In the genomic region with DNA sequence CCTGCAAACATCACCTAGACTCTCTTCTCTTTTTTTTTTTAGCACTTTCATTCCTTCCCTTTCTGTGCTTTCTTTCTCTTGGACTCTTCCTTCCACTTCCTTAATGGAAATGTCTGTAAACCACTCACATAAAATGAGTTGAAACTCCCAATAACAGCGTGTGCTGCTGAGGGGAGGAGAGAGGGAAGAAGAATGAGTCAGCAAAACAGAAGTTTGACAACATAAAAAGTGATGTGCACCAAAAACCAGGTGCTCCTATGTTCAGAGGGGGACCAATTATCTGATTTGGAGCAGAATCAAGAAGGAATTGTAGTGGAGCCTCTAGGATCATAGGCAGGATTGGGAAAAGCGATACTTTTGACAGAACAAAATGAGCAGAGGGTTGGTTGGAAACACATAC, we compare ENCODE assay signal across 26 cellular contexts.
DNase-seq lines count a peak whose midpoint lies in the region; ATAC-seq, FAIRE-seq and TF ChIP-seq lines count a peak whose summit lies in the region.
"Had no signal": no experiment of that assay in that cellular context is flagged by ENCODE, and none has a peak within 500 bp of the region (broad histone marks: within the 10 kb centered on the region; RNA-seq: fewer than 3 reads in every experiment).

No MANE protein-coding gene starts in this region.

- H3K36me3 ChIP-seq in HepG2 (replicated peaks in 1 of 2; ENCODE audit: control insufficient read depth in 1 of 2, insufficient read depth in 2 of 2, low read length in 2 of 2): no peaks in the 10 kb centered on the region
- H3K36me3 ChIP-seq in right lobe of liver: no peaks in the 10 kb centered on the region
- H3K36me3 ChIP-seq in H1 (ENCODE audit: control insufficient read depth in 2 of 4, insufficient read depth in 4 of 4, low read length in 3 of 4): no peaks in the 10 kb centered on the region
- H3K36me3 ChIP-seq in ovary: no peaks in the 10 kb centered on the region
- H3K36me3 ChIP-seq: MG63 had no signal

- no peaks in the 10 kb centered on the region for H3K79me1 ChIP-seq in H1 (ENCODE audit: low read depth, low read length)

- H3K27me3 ChIP-seq in HepG2 (ENCODE audit: control insufficient read depth in 1 of 2, insufficient read depth in 2 of 2, low read length in 2 of 2) (no peaks in the 10 kb centered on the region), right lobe of liver (no peaks in the 10 kb centered on the region), H1 (replicated peaks in 1 of 4; ENCODE audit: control insufficient read depth in 3 of 4, extremely low read depth in 1 of 4, insufficient read depth in 3 of 4, low read length in 3 of 4) (no peaks in the 10 kb centered on the region), ovary (no peaks in the 10 kb centered on the region)
- H3K27me3 ChIP-seq: MG63 had no signal

- H2AFZ ChIP-seq in HepG2 (ENCODE audit: low read length) (no peak overlapping the region), H1 (ENCODE audit: low read length) (peak overlapping the region; percentile 77; the same call in 1 of the 2 replicates)

- no peak overlapping the region for H2BK20ac ChIP-seq in H1 (ENCODE audit: low read length)

- no peak overlapping the region for H3K4me2 ChIP-seq in HepG2 (ENCODE audit: low read depth, low read length)
- H3K4me2 ChIP-seq in H1 (ENCODE audit: insufficient read depth in 1 of 2, low read depth in 2 of 2, low read length in 2 of 2): no peak overlapping the region
- H3K4me2 ChIP-seq: KMS-11 had no signal

- no peak overlapping the region for H3K4me3 Mint-ChIP-seq in mesothelial cell of epicardium
- H3K4me3 Mint-ChIP-seq: CD8-positive, alpha-beta memory T cell; HFFc6 had no signal

- TF ChIP-seq POLR2A in HepG2 (IDR thresholded peaks at IDR 0.05; ENCODE audit: insufficient read depth in 1 of 2, low read depth in 2 of 2, low read length in 2 of 2) (no peak), right lobe of liver (IDR thresholded peaks at IDR 0.05) (no peak), H1 (IDR thresholded peaks at IDR 0.05; ENCODE audit: control extremely low read depth in 1 of 2, low read depth in 2 of 2, low read length in 2 of 2) (no peak), ovary (IDR thresholded peaks at IDR 0.05) (no peak)

- POLR2A ChIA-PET in HepG2 (lab: Yijun Ruan, JAX) (no interaction called here), H1 (lab: Charles Lee; ENCODE audit: partially characterized antibody) (no interaction called here)

- H3K9me3 ChIP-seq in HepG2 (ENCODE audit: low read length) (no peaks in the 10 kb centered on the region), right lobe of liver (no peaks in the 10 kb centered on the region), H1 (ENCODE audit: insufficient read depth in 2 of 2, low read depth in 1 of 2, low read length in 1 of 2) (no peaks in the 10 kb centered on the region; a peak in 1 of 4 replicates), ovary (no peaks in the 10 kb centered on the region)
- H3K9me3 ChIP-seq: MG63 had no signal

- no peak overlapping the region for H2BK15ac ChIP-seq in H1 (ENCODE audit: low read length)

- intact Hi-C loops in HepG2 (cut with micrococcal nuclease; ENCODE audit: unreplicated experiment): loop anchor here (5.0 kb wide), 1 partner anchor 1899 kb away; no protein-coding TSS in a partner anchor
- intact Hi-C loops in right lobe of liver (cut with DNase I): no loop called here
- intact Hi-C loops in ovary (cut with DNase I): no loop called here

- no peak overlapping the region for H3K9ac ChIP-seq in HepG2 (ENCODE audit: insufficient read depth, low read depth, low read length)
- H3K9ac ChIP-seq in H1 (replicated peaks in 1 of 4; ENCODE audit: extremely low read depth in 1 of 4, low read depth in 3 of 4, low read length in 3 of 4): no peak overlapping the region
- H3K9ac ChIP-seq: KMS-11 had no signal

- H4K91ac ChIP-seq in H1 (replicated peaks; ENCODE audit: insufficient read length, low read length): no peak overlapping the region

- TF ChIP-seq CTCF in HepG2 (CRISPR knock-in tag; IDR thresholded peaks at IDR 0.05): no peak
- no peak for TF ChIP-seq CTCF in right lobe of liver (IDR thresholded peaks at IDR 0.05)
- TF ChIP-seq CTCF in H1 (IDR thresholded peaks at IDR 0.05; ENCODE audit: control extremely low read depth in 1 of 3, insufficient read depth in 1 of 3, low read depth in 1 of 3, low read length in 3 of 3): no peak
- no peak for TF ChIP-seq CTCF in mesothelial cell of epicardium (IDR thresholded peaks at IDR 0.05; ENCODE audit: unreplicated experiment)
- no peak for TF ChIP-seq CTCF in ovary (IDR thresholded peaks at IDR 0.05)

- H2AK5ac ChIP-seq in H1 (ENCODE audit: low read depth, low read length): no peak overlapping the region

- BruUV-seq in HepG2 (replicated peaks; lab: Mats Ljungman, UMichigan): no TSS peak

- H3K27ac ChIP-seq in HepG2 (ENCODE audit: extremely low read length, insufficient read depth, low read length) (no peak overlapping the region), right lobe of liver (no peak overlapping the region), H1 (ENCODE audit: low read depth, low read length) (no peak overlapping the region), ovary (no peak overlapping the region)
- H3K27ac ChIP-seq: C4-2B, HL-60, KMS-11, RWPE1, SK-N-MC had no signal

- ATAC-seq in HepG2: no peak
- no peak for ATAC-seq in right lobe of liver
- no peak for ATAC-seq in GM21367 (IDR thresholded peaks at IDR 0.05; ENCODE audit: unreplicated experiment)
- ATAC-seq: PC-3 had no signal

- no peak for FAIRE-seq in HepG2 (lab: Jason Lieb, UNC)
- no peak for FAIRE-seq in H1 (lab: Jason Lieb, UNC)
- FAIRE-seq: D721Med, GM18507 had no signal

- no peak overlapping the region for H3K4ac ChIP-seq in H1 (replicated peaks; ENCODE audit: insufficient read length, low read depth, low read length)

- no peak overlapping the region for H4K5ac ChIP-seq in H1 (ENCODE audit: insufficient read length, low read depth, low read length)

- H3K23ac ChIP-seq in H1 (ENCODE audit: insufficient read length): no peak overlapping the region

- no peak overlapping the region for H2BK120ac ChIP-seq in H1 (replicated peaks; ENCODE audit: low read depth, low read length)

- H4K8ac ChIP-seq in H1 (ENCODE audit: extremely low read depth, insufficient read depth, low read length): no peak overlapping the region

- no peak overlapping the region for H3K14ac ChIP-seq in H1 (ENCODE audit: insufficient read length)

- peaks cover 4% of the 10 kb centered on the region for H3K9me3 Mint-ChIP-seq in mesothelial cell of epicardium
- H3K9me3 Mint-ChIP-seq: HFFc6 had no signal

- no peak for TF ChIP-seq EP300 in HepG2 (IDR thresholded peaks at IDR 0.05; ENCODE audit: low read depth in 2 of 2, low read length in 2 of 2)
- TF ChIP-seq EP300 in HepG2 (CRISPR knock-in tag; IDR thresholded peaks at IDR 0.05; ENCODE audit: borderline replicate concordance): no peak
- TF ChIP-seq EP300 in H1 (IDR thresholded peaks at IDR 0.05; ENCODE audit: borderline replicate concordance in 1 of 2, low read depth in 2 of 2, low read length in 2 of 2): no peak
- no peak for TF ChIP-seq EP300 in ovary (IDR thresholded peaks at IDR 0.05)

- no peaks in the 10 kb centered on the region for H3K36me3 Mint-ChIP-seq in mesothelial cell of epicardium
- H3K36me3 Mint-ChIP-seq: CD8-positive, alpha-beta memory T cell had no signal

- H4K20me1 ChIP-seq in HepG2 (ENCODE audit: insufficient read depth, low read length) (no peaks in the 10 kb centered on the region), H1 (replicated peaks in 1 of 2; ENCODE audit: control insufficient read depth in 1 of 2, insufficient read depth in 2 of 2, low read length in 2 of 2) (no peaks in the 10 kb centered on the region)

- H2BK5ac ChIP-seq in H1 (ENCODE audit: low read depth, low read length): no peak overlapping the region

- 17% methylated on average over 2 of the region's 2 CpGs for WGBS in HepG2 (ENCODE audit: low lambda C conversion rate)
- WGBS in right lobe of liver (ENCODE audit: insufficient coverage, low coverage, low lambda C conversion rate, missing lambda C conversion rate): 55% methylated on average over 2 of the region's 2 CpGs
- WGBS in H1 (ENCODE audit: extremely low coverage in 1 of 2, insufficient coverage in 1 of 2, insufficient read length in 1 of 2, insufficient replicate concordance in 2 of 2, low coverage in 1 of 2, low lambda C conversion rate in 2 of 2, missing lambda C conversion rate in 1 of 2), 2 experiments: 100% methylated on average over 2 of the region's 2 CpGs; no CpG with 5 or more reads in 1 of the 2 experiments
- WGBS in ovary, 3 donors: 62 to 78% (median 64%) methylated on average over 2 of the region's 2 CpGs

- H3K4me1 ChIP-seq in HepG2 (ENCODE audit: insufficient read depth, low read length) (no peaks in the 10 kb centered on the region), right lobe of liver (no peaks in the 10 kb centered on the region), H1 (replicated peaks in 1 of 4; ENCODE audit: control insufficient read depth in 3 of 4, insufficient read depth in 4 of 4, low read length in 3 of 4) (0 out of 7 replicates have a peak, but pooled peaks cover 0 to 2% (median 0%) of the 10 kb centered on the region in 4 experiments), ovary (ENCODE audit: insufficient read depth) (peaks cover 1% of the 10 kb centered on the region)

- H2BK12ac ChIP-seq in H1 (ENCODE audit: low read depth, low read length): no peak overlapping the region

- H3K27ac Mint-ChIP-seq in mesothelial cell of epicardium: peak overlapping the region; percentile 57
- H3K27ac Mint-ChIP-seq: CD8-positive, alpha-beta memory T cell; HFFc6 had no signal

- DNase-seq in HepG2 (ENCODE audit: low spot score): no peak
- DNase-seq in right lobe of liver: no peak
- DNase-seq in H1 (ENCODE audit: low read depth in 1 of 2, low spot score in 2 of 2): no peak
- DNase-seq in mesothelial cell of epicardium (ENCODE audit: low spot score in 2 of 2, unreplicated experiment in 2 of 2): no peak
- no peak for DNase-seq in NOMO-1 (lab: John Stamatoyannopoulos, UW; ENCODE audit: unreplicated experiment in 2 of 2)
- no peak for DNase-seq in ovary
- DNase-seq: CD8-positive, alpha-beta memory T cell; DMS53; GDM1; HFFc6; MG63; NCI-H1694 treated with DMSO at 0.1 percent for 48 hours; NCI-H2081 treated with DMSO at 0.1 percent for 48 hours; NCI-H2171 treated with DMSO at 0.1 percent for 48 hours; NCI-H524 treated with DMSO at 0.1 percent for 48 hours; PC-3; SHP77 treated with DMSO at 0.1 percent for 48 hours; SW 1271 had no signal

- H3K56ac ChIP-seq in H1 (replicated peaks; ENCODE audit: insufficient read length, low read depth, low read length): no peak overlapping the region

- in situ Hi-C loops in HepG2 (cut with HindIII; ENCODE audit: extremely low pct_ligation_motif_present, low pct_unique_long_range_greater_than_20kb): no loop called here

- H3K79me2 ChIP-seq in HepG2 (ENCODE audit: insufficient read depth, low read length) (no peaks in the 10 kb centered on the region), H1 (ENCODE audit: control insufficient read depth in 1 of 2, insufficient read depth in 2 of 2, low read length in 2 of 2) (no peaks in the 10 kb centered on the region)

- CTCF ChIA-PET in HepG2 (lab: Yijun Ruan, JAX; ENCODE audit: low intra/inter-chr PET ratio, low total read pairs): no interaction called here
- CTCF ChIA-PET in H1 (lab: Charles Lee; ENCODE audit: partially characterized antibody): no interaction called here

- no peak for TF ChIP-seq RAD21 in HepG2 (CRISPR knock-in tag; IDR thresholded peaks at IDR 0.05)
- no peak for TF ChIP-seq RAD21 in H1 (IDR thresholded peaks at IDR 0.05 in 1 of 2, conservative IDR thresholded peaks at IDR 0.05 in 1 of 2; ENCODE audit: low read depth in 2 of 2, low read length in 2 of 2)

- H3K4me3 ChIP-seq in HepG2 (replicated peaks in 1 of 3; ENCODE audit: insufficient read depth in 1 of 3, low read depth in 2 of 3, low read length in 3 of 3): no peak overlapping the region
- no peak overlapping the region for H3K4me3 ChIP-seq in right lobe of liver
- no peak overlapping the region for H3K4me3 ChIP-seq in H1 (ENCODE audit: extremely low read depth in 1 of 4, insufficient read depth in 2 of 4, low read depth in 3 of 4, low read length in 4 of 4)
- no peak overlapping the region for H3K4me3 ChIP-seq in ovary
- H3K4me3 ChIP-seq: MG63, SK-N-MC had no signal

- H3K18ac ChIP-seq in H1 (ENCODE audit: extremely low read depth, low read length): no peak overlapping the region

- H3K27me3 Mint-ChIP-seq in mesothelial cell of epicardium (ENCODE audit: low read depth): no peaks in the 10 kb centered on the region
- H3K27me3 Mint-ChIP-seq: CD8-positive, alpha-beta memory T cell had no signal

- H3K23me2 ChIP-seq in H1 (ENCODE audit: low read depth, low read length): no peaks in the 10 kb centered on the region

- peaks cover 30% of the 10 kb centered on the region for H3K4me1 Mint-ChIP-seq in mesothelial cell of epicardium
- H3K4me1 Mint-ChIP-seq: CD8-positive, alpha-beta memory T cell had no signal

Comparison
In these comparisons a context has a peak if more than half of its experiments do, and no peak if none do; other contexts are left out.
1. Of the 41 proteins assayed by ChIP-seq in both HepG2 and H1: peak only in HepG2: none; only in H1: none; in both: MAFK; in neither: 40.